ENCODE assay signal across 13 cellular contexts in genomic region chr15:45585069-45585468, GRCh38.
"Had no signal": no experiment of that assay in that cellular context is flagged by ENCODE, and none has a peak within 500 bp of the region (broad histone marks: within the 10 kb centered on the region; RNA-seq: fewer than 3 reads in every experiment).

No MANE protein-coding gene starts in this region.

- ATAC-seq: gastroesophageal sphincter, T-helper 17 cell, WTC11 had no signal

- FAIRE-seq: astrocyte, urothelium cell line had no signal

- H3K27me3 ChIP-seq: colonic mucosa, gastroesophageal sphincter had no signal

- H3K27ac ChIP-seq: colonic mucosa had no signal

- H3K36me3 ChIP-seq: colonic mucosa, gastroesophageal sphincter, prostate gland had no signal

- H3K27ac Mint-ChIP-seq: activated naive CD8-positive, alpha-beta T cell treated with anti-CD3 and anti-CD28 coated beads, Interleukin-2, amount 10 ng/mL, durations not matched to agents 7 days and 5 days; T-helper 17 cell; WTC11 had no signal

- H3K27me3 Mint-ChIP-seq: activated naive CD8-positive, alpha-beta T cell treated with anti-CD3 and anti-CD28 coated beads, Interleukin-2, amount 10 ng/mL, durations not matched to agents 7 days and 5 days had no signal

- DNase-seq: activated naive CD8-positive, alpha-beta T cell treated with anti-CD3 and anti-CD28 coated beads, Interleukin-2, amount 10 ng/mL, durations not matched to agents 7 days and 5 days; activated T-cell treated with anti-CD3 and anti-CD28 coated beads, Interleukin-2, amount 50 U/mL, for 1 hour; colonic mucosa; effector CD8-positive, alpha-beta T cell; occipital lobe; stimulated activated CD4-positive, alpha-beta T cell treated with anti-CD3 and anti-CD28 coated beads, Interleukin-2, amount 100 ng/mL, for 24 hours; stimulated activated naive CD4-positive, alpha-beta T cell treated with Interleukin-2 at 50 U/mL for 16 hours; T-helper 17 cell had no signal

- H3K9me3 ChIP-seq: colonic mucosa, gastroesophageal sphincter, prostate gland had no signal

- H3K4me3 ChIP-seq: colonic mucosa, gastroesophageal sphincter, prostate gland had no signal

- H3K4me3 Mint-ChIP-seq: T-helper 17 cell had no signal

- H3K36me3 Mint-ChIP-seq: WTC11 had no signal

- H3K4me1 ChIP-seq: prostate gland had no signal

- H3K9me3 Mint-ChIP-seq: WTC11 had no signal
